21 cellular contexts compared by ENCODE assay signal in genomic region chr9:104831681-104832080, GRCh38.
DNase-seq lines count a peak whose midpoint lies in the region; ATAC-seq and TF ChIP-seq lines count a peak whose summit lies in the region.
"Had no signal": no experiment of that assay in that cellular context is flagged by ENCODE, and none has a peak within 500 bp of the region (broad histone marks: within the 10 kb centered on the region; RNA-seq: fewer than 3 reads in every experiment).

No MANE protein-coding gene starts in this region.

- no peak overlapping the region for H3K23ac ChIP-seq in IMR-90 (ENCODE audit: low read depth, low read length)

- H2BK20ac ChIP-seq in IMR-90 (ENCODE audit: low read depth, low read length) = no peak overlapping the region

- H3K4me1 ChIP-seq in IMR-90 (ENCODE audit: control insufficient read depth, insufficient read depth, low read length) (peaks cover 4% of the 10 kb centered on the region), mammary epithelial cell (ENCODE audit: insufficient read depth, low read length) (peaks cover 4% of the 10 kb centered on the region), prostate gland (replicated peaks) (no peaks in the 10 kb centered on the region), left lung (peaks cover 6 to 31% of the 10 kb centered on the region in 2 donors), ovary (ENCODE audit: insufficient read depth) (no peaks in the 10 kb centered on the region)
- H3K4me1 ChIP-seq: BE2C, SJCRH30 had no signal

- TF ChIP-seq CTCF in IMR-90 (conservative IDR thresholded peaks at IDR 0.05; ENCODE audit: low read depth, low read length) (no peak), mammary epithelial cell (conservative IDR thresholded peaks at IDR 0.05 in 1 of 2, IDR thresholded peaks at IDR 0.05 in 1 of 2; ENCODE audit: extremely low read depth in 1 of 2, insufficient read depth in 1 of 2, low read depth in 1 of 2, low read length in 2 of 2) (no peak), prostate gland (IDR thresholded peaks at IDR 0.05) (no peak), left lung (IDR thresholded peaks at IDR 0.05) (no peak), ovary (IDR thresholded peaks at IDR 0.05) (no peak)

- no peak overlapping the region for H3K14ac ChIP-seq in IMR-90 (replicated peaks; ENCODE audit: low read depth, low read length)

- no TSS peak for BruUV-seq in IMR-90 (replicated peaks; lab: Mats Ljungman, UMichigan)
- no TSS peak for BruUV-seq in mammary epithelial cell (replicated peaks; lab: Mats Ljungman, UMichigan)

- no peak overlapping the region for H3K56ac ChIP-seq in IMR-90 (ENCODE audit: extremely low read depth, insufficient read depth, low read length)

- H2BK120ac ChIP-seq in IMR-90 (ENCODE audit: low read depth, low read length) = no peak overlapping the region

- peaks cover 29% of the 10 kb centered on the region for H3K9me1 ChIP-seq in IMR-90 (ENCODE audit: insufficient read depth, low read length)

- H3K9ac ChIP-seq in IMR-90 (ENCODE audit: low read depth, low read length) (no peak overlapping the region), mammary epithelial cell (ENCODE audit: insufficient read depth, low read length) (no peak overlapping the region)

- no peak for TF ChIP-seq EP300 in ovary (IDR thresholded peaks at IDR 0.05)

- H3K79me2 ChIP-seq in mammary epithelial cell (ENCODE audit: insufficient read depth, low read length) = no peaks in the 10 kb centered on the region

- no peak overlapping the region for H2BK15ac ChIP-seq in IMR-90 (ENCODE audit: low read depth, low read length)

- no peak overlapping the region for H4K8ac ChIP-seq in IMR-90 (ENCODE audit: low read depth in 2 of 2, low read length in 2 of 2)

- POLR2A ChIA-PET in IMR-90 (lab: Charles Lee; ENCODE audit: unreplicated experiment) = no interaction called here

- peaks cover 0 to 17% of the 10 kb centered on the region in 2 experiments; a peak in 3 of 4 replicates for H3K79me1 ChIP-seq in IMR-90 (ENCODE audit: low read depth in 1 of 2, low read length in 2 of 2)

- H2AK5ac ChIP-seq in IMR-90 (ENCODE audit: low read depth, low read length) = no peak overlapping the region

- no peak overlapping the region for H3K27ac ChIP-seq in IMR-90 (ENCODE audit: insufficient read depth, low read length)
- H3K27ac ChIP-seq in mammary epithelial cell (ENCODE audit: insufficient read depth, low read depth, low read length) = peak overlapping the region; percentile 23
- H3K27ac ChIP-seq in prostate gland = no peak overlapping the region
- H3K27ac ChIP-seq in left lung = no peak overlapping the region
- no peak overlapping the region for H3K27ac ChIP-seq in ovary
- H3K27ac ChIP-seq: neutrophil, SJCRH30, thoracic aorta had no signal

- H3K9me3 ChIP-seq in IMR-90 (ENCODE audit: control insufficient read depth, insufficient read depth, low read length) (no peaks in the 10 kb centered on the region), mammary epithelial cell (replicated peaks; ENCODE audit: insufficient read depth, low read length) (no peaks in the 10 kb centered on the region), prostate gland (no peaks in the 10 kb centered on the region), left lung (no peaks in the 10 kb centered on the region), ovary (no peaks in the 10 kb centered on the region)
- H3K9me3 ChIP-seq: BE2C, SJCRH30, thoracic aorta had no signal

- DNase-seq in AG20443 (ENCODE audit: low spot score) (peak; percentile 54), IMR-90 (peak; percentile 79), mammary epithelial cell (peak; percentile 86), iris pigment epithelial cell (ENCODE audit: low read depth) (peak; percentile 91), prostate gland (ENCODE audit: low spot score) (no peak), left lung (no peak), ovary (no peak)
- DNase-seq: activated CD4-positive, CD25-positive, alpha-beta regulatory T cell treated with anti-CD3 and anti-CD28 coated beads, Interleukin-2, amount 50 U/mL, for 72 hours; activated effector memory CD4-positive, alpha-beta T cell treated with Interleukin-2 at 50 U/mL for 16 hours; anterior cingulate cortex; BE2C; left cardiac atrium; NCI-H1436; NCI-H2227 treated with DMSO at 0.1 percent for 48 hours; SJCRH30; stimulated activated CD4-positive, alpha-beta T cell treated with anti-CD3 and anti-CD28 coated beads, Interleukin-4, amount 100 ng/mL, for 4 hours had no signal

- H3K4ac ChIP-seq in IMR-90 (ENCODE audit: low read depth, low read length) = no peak overlapping the region

- intact Hi-C loops in IMR-90 (cut with micrococcal nuclease) (no loop called here), mammary epithelial cell (cut with micrococcal nuclease) (no loop called here), prostate gland (cut with DNase I) (no loop called here), left lung (cut with DNase I) (no loop called here), ovary (cut with DNase I) (no loop called here)

- H4K91ac ChIP-seq in IMR-90 (ENCODE audit: insufficient read depth, low read depth, low read length) = no peak overlapping the region

- H2AFZ ChIP-seq in IMR-90 (replicated peaks; ENCODE audit: low read length, poor library complexity) (no peak overlapping the region), mammary epithelial cell (ENCODE audit: low read depth, low read length) (no peak overlapping the region)

- no peak overlapping the region for H2AK9ac ChIP-seq in IMR-90 (replicated peaks; ENCODE audit: low read depth, low read length, poor library complexity)

- no peak overlapping the region for H3K18ac ChIP-seq in IMR-90 (ENCODE audit: low read depth, low read length)

- in situ Hi-C loops in IMR-90 (cut with MboI; ENCODE audit: low sequenced_read_pairs) (no loop called here), mammary epithelial cell (cut with MboI; ENCODE audit: low sequenced_read_pairs in 2 of 2) (loop anchor here in 1 of 2 donors (10.0 kb wide), 1 partner anchor 63 kb away; no protein-coding TSS in a partner anchor)

- CTCF ChIA-PET in IMR-90 (lab: Yijun Ruan, JAX) (no interaction called here), mammary epithelial cell (lab: Charles Lee; ENCODE audit: low non-redundant PET) (interaction anchor here (0.7 kb wide), 1 partner anchor 413 kb away, joined by 4 read pairs; the partner anchor contains the start of gene SLC44A1)

- TF ChIP-seq POLR2A in IMR-90 (IDR thresholded peaks at IDR 0.05; ENCODE audit: low read depth, low read length) = no peak
- no peak for TF ChIP-seq POLR2A in prostate gland (IDR thresholded peaks at IDR 0.05)
- no peak for TF ChIP-seq POLR2A in ovary (IDR thresholded peaks at IDR 0.05)

- no peaks in the 10 kb centered on the region for H3K27me3 ChIP-seq in IMR-90 (ENCODE audit: control insufficient read depth, insufficient read depth, low read length)
- H3K27me3 ChIP-seq in mammary epithelial cell (ENCODE audit: insufficient read depth, low read length) = no peaks in the 10 kb centered on the region
- H3K27me3 ChIP-seq in prostate gland (replicated peaks; ENCODE audit: insufficient read depth) = no peaks in the 10 kb centered on the region
- H3K27me3 ChIP-seq in left lung = no peaks in the 10 kb centered on the region
- H3K27me3 ChIP-seq in ovary = no peaks in the 10 kb centered on the region
- H3K27me3 ChIP-seq: BE2C, neutrophil had no signal

- H3K36me3 ChIP-seq in IMR-90 (ENCODE audit: control insufficient read depth, insufficient read depth, low read length) (peaks cover 77% of the 10 kb centered on the region), mammary epithelial cell (ENCODE audit: insufficient read depth, low read length) (peaks cover 2% of the 10 kb centered on the region), prostate gland (peaks cover 0 to 14% of the 10 kb centered on the region in 2 donors), left lung (peaks cover 0 to 97% of the 10 kb centered on the region in 2 donors), ovary (no peaks in the 10 kb centered on the region)
- H3K36me3 ChIP-seq: BE2C, SJCRH30 had no signal

- WGBS in IMR-90 (ENCODE audit: extremely low coverage in 2 of 2, insufficient read length in 1 of 2), 2 experiments = no CpG with 5 or more reads among the region's 3 CpGs
- 26% methylated on average over 3 of the region's 3 CpGs for WGBS in mammary epithelial cell (ENCODE audit: low coverage, missing lambda C conversion rate)
- 76% methylated on average over 3 of the region's 3 CpGs for WGBS in prostate gland
- 78 to 87% (median 83%) methylated on average over 3 of the region's 3 CpGs for WGBS in ovary, 3 donors

- H2BK5ac ChIP-seq in IMR-90 (ENCODE audit: low read depth, low read length, poor library complexity, severe bottlenecking) = no peak overlapping the region

- TF ChIP-seq RAD21 in IMR-90 (IDR thresholded peaks at IDR 0.05; ENCODE audit: low read length) = no peak

- no peaks in the 10 kb centered on the region; the same call in 1 of the 2 replicates for H4K20me1 ChIP-seq in IMR-90 (ENCODE audit: insufficient read depth, low read length)
- no peaks in the 10 kb centered on the region for H4K20me1 ChIP-seq in mammary epithelial cell (ENCODE audit: insufficient read depth, low read length)

- peak; percentile 30; the same call in 1 of the 2 replicates for ATAC-seq in IMR-90 (ENCODE audit: low read depth)
- ATAC-seq in GM21515 (IDR thresholded peaks at IDR 0.05; ENCODE audit: unreplicated experiment) = no peak
- ATAC-seq in left lung = no peak
- ATAC-seq: K562, left cardiac atrium, sciatic nerve had no signal

- H3K4me3 ChIP-seq in IMR-90 (ENCODE audit: insufficient read depth, low read depth, low read length) (no peak overlapping the region), mammary epithelial cell (replicated peaks in 1 of 3; ENCODE audit: insufficient read depth in 1 of 3, low read depth in 2 of 3, low read length in 3 of 3) (no peak overlapping the region), prostate gland (no peak overlapping the region), left lung (no peak overlapping the region), ovary (no peak overlapping the region)
- H3K4me3 ChIP-seq: K562, SJCRH30, thoracic aorta had no signal

- no peak overlapping the region for H4K5ac ChIP-seq in IMR-90 (ENCODE audit: low read depth, low read length)

- H3K4me2 ChIP-seq in IMR-90 (ENCODE audit: low read depth, low read length) (no peak overlapping the region), mammary epithelial cell (ENCODE audit: insufficient read depth, low read depth, low read length) (no peak overlapping the region)

- dilution Hi-C loops in IMR-90 (cut with HindIII; ENCODE audit: low sequenced_read_pairs, unreplicated experiment) (no loop called here), mammary epithelial cell (cut with HindIII; ENCODE audit: low sequenced_read_pairs) (no loop called here)

TF ChIP-seq in IMR-90, 13 proteins besides CTCF, POLR2A, EP300 and RAD21:
- TF ChIP-seq CHD1 (IDR thresholded peaks at IDR 0.05; ENCODE audit: low read depth, low read length) (no peak), MAFK (IDR thresholded peaks at IDR 0.05; ENCODE audit: low read depth, low read length) (no peak), SMC3 (IDR thresholded peaks at IDR 0.05; ENCODE audit: low read depth, low read length) (no peak), BHLHE40 (IDR thresholded peaks at IDR 0.05; ENCODE audit: low read depth, low read length) (no peak)

Comparison
In these comparisons a context has a peak if more than half of its experiments do, and no peak if none do; other contexts are left out.
1. DNase-seq: peak in AG20443 (single experiment), IMR-90 (single experiment), mammary epithelial cell (single experiment) and iris pigment epithelial cell (single experiment); none in prostate gland (single experiment), left lung (0 of 2) and ovary (0 of 5).